ENCODE assay signal across 1 cellular context in genomic region chr2:71932780-71933466, GRCh38.
TF ChIP-seq lines count a peak whose summit lies in the region.

No MANE protein-coding gene starts in this region.

TF ChIP-seq in H1, 55 proteins besides CTCF, POLR2A, EP300 and RAD21:
- no peak for TF ChIP-seq MAX (IDR thresholded peaks at IDR 0.05)
